ENCODE assay signal across 26 cellular contexts in the genomic region with DNA sequence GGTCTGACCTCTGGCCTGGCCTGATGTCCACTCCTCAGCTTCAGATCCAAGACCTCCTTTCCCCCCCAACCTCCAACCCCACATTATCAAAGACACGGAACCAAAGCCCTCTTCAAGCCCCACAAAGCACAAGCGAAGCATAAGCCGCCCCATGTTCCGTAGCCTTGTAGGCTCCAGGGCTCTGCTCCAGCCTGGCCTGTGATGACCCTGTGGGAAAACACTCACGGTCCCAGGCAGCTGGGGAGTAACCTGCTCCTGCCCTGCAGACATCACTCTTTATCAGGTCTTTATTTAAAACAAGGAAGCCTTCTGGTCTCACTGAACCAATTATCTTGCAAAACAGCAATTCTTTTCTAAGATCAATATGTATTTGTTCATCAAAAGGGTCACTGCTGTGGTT. TPM values are rescaled to one million over a fixed set of nuclear protein-coding genes. Genes with fewer than 3 reads are reported as not detected.
"Had no signal": no experiment of that assay in that cellular context is flagged by ENCODE, and none has a peak within 500 bp of the region (broad histone marks: within the 10 kb centered on the region; RNA-seq: fewer than 3 reads in every experiment).

No MANE protein-coding gene starts in this region.

- H3K4me1 ChIP-seq: esophagus squamous epithelium, left lung, lower lobe of right lung, parathyroid adenoma, prostate gland, sigmoid colon, tibial artery had no signal

- DNase-seq: dermis blood vessel endothelial cell; effector memory CD8-positive, alpha-beta T cell; erythroblast; esophagus squamous epithelium; foreskin melanocyte; left lung; lower lobe of right lung; naive thymus-derived CD8-positive, alpha-beta T cell; nephron progenitor cell; occipital lobe; sigmoid colon; stimulated activated CD4-positive, alpha-beta T cell treated with anti-CD3 and anti-CD28 coated beads, Interleukin-2, amount 100 ng/mL, for 24 hours; stimulated activated CD4-positive, alpha-beta T cell treated with anti-CD3 and anti-CD28 coated beads, Interleukin-4, amount 100 ng/mL, for 4 hours; stimulated activated naive CD8-positive, alpha-beta T cell treated with anti-CD3 and anti-CD28 coated beads, Interleukin-15, Interleukin-2, amounts not matched to agents 100 U/mL and 50 U/mL, for 24 hours; substantia nigra; testis; tibial artery had no signal

- H3K27me3 ChIP-seq: left lung, sigmoid colon, testis had no signal

- H3K4me3 ChIP-seq: coronary artery, esophagus squamous epithelium, left lung, lower lobe of right lung, prostate gland, sigmoid colon, testis, tibial artery had no signal

- FAIRE-seq: endometrium, keratinocyte, urothelium cell line had no signal

- H3K9me3 ChIP-seq: esophagus squamous epithelium, left lung, lower lobe of right lung, prostate gland, sigmoid colon, testis, tibial artery had no signal

- H3K27ac ChIP-seq: coronary artery, esophagus squamous epithelium, left lung, lower lobe of right lung, parathyroid adenoma, prostate gland, sigmoid colon, testis, tibial artery had no signal

- ATAC-seq: effector memory CD8-positive, alpha-beta T cell; left lung; lower lobe of right lung; naive thymus-derived CD8-positive, alpha-beta T cell; right cardiac atrium; stimulated activated memory B cell treated with anti-CD40 and anti-IgM and Interleukin-4, amounts not matched to agents 10 μg/mL and 1 μg/mL and 100 μg/mL, for 72 hours; stimulated activated naive CD8-positive, alpha-beta T cell treated with anti-CD3 and anti-CD28 coated beads, Interleukin-15, Interleukin-2, amounts not matched to agents 100 U/mL and 50 U/mL, for 24 hours had no signal

- H3K36me3 ChIP-seq: esophagus squamous epithelium, left lung, lower lobe of right lung, prostate gland, sigmoid colon, tibial artery had no signal

RNA-seq across cellular contexts. Expression of gene WNK2, which starts 15.4 kb away (rescaled TPM):
- total RNA-seq: dermis blood vessel endothelial cell, myocyte had no signal
- polyA plus RNA-seq: keratinocyte; naive thymus-derived CD8-positive, alpha-beta T cell had no signal
